15 cellular contexts compared by ENCODE assay signal in the genomic region with DNA sequence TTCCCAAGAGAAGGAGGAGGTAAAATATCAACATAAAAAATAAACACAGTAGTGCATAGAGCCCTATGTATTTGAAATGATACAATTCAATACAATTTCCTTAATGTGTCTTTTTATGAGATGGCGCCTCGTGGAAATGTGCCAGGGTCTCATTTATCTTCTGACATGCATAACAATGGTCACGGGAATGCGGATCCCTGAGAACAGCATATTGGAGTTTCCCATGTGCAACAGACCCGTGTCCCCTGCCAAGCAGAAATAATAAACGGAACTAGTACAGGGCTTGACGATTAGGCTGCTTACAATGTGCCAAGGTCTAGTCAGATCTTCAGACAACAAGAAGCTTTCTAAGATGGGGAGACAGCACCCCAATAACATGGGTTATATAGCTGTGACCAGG.
DNase-seq lines count a peak whose midpoint lies in the region; ATAC-seq and TF ChIP-seq lines count a peak whose summit lies in the region.
"Had no signal": no experiment of that assay in that cellular context is flagged by ENCODE, and none has a peak within 500 bp of the region (broad histone marks: within the 10 kb centered on the region; RNA-seq: fewer than 3 reads in every experiment).

No MANE protein-coding gene starts in this region.

- no peaks in the 10 kb centered on the region for H3K4me1 ChIP-seq in adrenal gland (replicated peaks in 1 of 2)
- H3K4me1 ChIP-seq: BLaER1 treated with 17β-estradiol and CSF1 and Interleukin-3, amounts not matched to agents 10 nM and 100 nM; Peyer's patch had no signal

- CTCF ChIA-PET in activated CD8-positive, alpha-beta memory T cell treated with anti-CD3 and anti-CD28 coated beads, Interleukin-2, amount 10 ng/mL, durations not matched to agents 7 days and 5 days (lab: Charles Lee), result no interaction called here

- peaks cover 23% of the 10 kb centered on the region for H3K36me3 Mint-ChIP-seq in progenitor cell of endocrine pancreas (ENCODE audit: insufficient read depth)
- no peaks in the 10 kb centered on the region for H3K36me3 Mint-ChIP-seq in activated CD8-positive, alpha-beta memory T cell treated with anti-CD3 and anti-CD28 coated beads, Interleukin-2, amount 10 ng/mL, durations not matched to agents 7 days and 5 days

- no peaks in the 10 kb centered on the region for H3K27me3 Mint-ChIP-seq in progenitor cell of endocrine pancreas
- peaks cover 25% of the 10 kb centered on the region for H3K27me3 Mint-ChIP-seq in activated CD8-positive, alpha-beta memory T cell treated with anti-CD3 and anti-CD28 coated beads, Interleukin-2, amount 10 ng/mL, durations not matched to agents 7 days and 5 days

- no peaks in the 10 kb centered on the region for H3K27me3 ChIP-seq in adrenal gland
- H3K27me3 ChIP-seq: BLaER1 treated with 17β-estradiol and CSF1 and Interleukin-3, amounts not matched to agents 10 nM and 100 nM; Peyer's patch had no signal

- intact Hi-C loops in adrenal gland (cut with DNase I), result no loop called here

- no peak overlapping the region for H3K4me3 ChIP-seq in adrenal gland
- H3K4me3 ChIP-seq: BLaER1 treated with 17β-estradiol and CSF1 and Interleukin-3, amounts not matched to agents 10 nM and 100 nM; Peyer's patch had no signal

- TF ChIP-seq CTCF in adrenal gland (IDR thresholded peaks at IDR 0.05) (no peak), progenitor cell of endocrine pancreas (IDR thresholded peaks at IDR 0.05; ENCODE audit: unreplicated experiment) (no peak)

- peak overlapping the region in 1 of 5 donors; percentile 1 for H3K27ac ChIP-seq in adrenal gland
- H3K27ac ChIP-seq: BLaER1 treated with 17β-estradiol and CSF1 and Interleukin-3, amounts not matched to agents 10 nM and 100 nM; Peyer's patch had no signal

- DNase-seq in DMS79 treated with DMSO at 0.1 percent for 48 hours (lab: John Stamatoyannopoulos, UW) (peak; percentile 7), DMS79 (lab: John Stamatoyannopoulos, UW) (no peak), adrenal gland (peak in 5 of 7 donors; percentile 25 to 81 (median 54)), progenitor cell of endocrine pancreas (ENCODE audit: low spot score, unreplicated experiment) (no peak), occipital lobe (lab: John Stamatoyannopoulos, UW) (no peak)
- no peak for DNase-seq in activated CD8-positive, alpha-beta memory T cell treated with anti-CD3 and anti-CD28 coated beads, Interleukin-2, amount 10 ng/mL, durations not matched to agents 7 days and 5 days
- DNase-seq: 8988T, MM.1S, NCI-H1930, NCI-H510A, NCI-H82, Peyer's patch had no signal

- peak; percentile 39 for ATAC-seq in esophagus mucosa
- ATAC-seq in activated CD8-positive, alpha-beta memory T cell treated with anti-CD3 and anti-CD28 coated beads, Interleukin-2, amount 10 ng/mL, durations not matched to agents 7 days and 5 days, result no peak
- ATAC-seq in HG03521 (IDR thresholded peaks at IDR 0.05; ENCODE audit: unreplicated experiment), result no peak

- H3K36me3 ChIP-seq in adrenal gland (replicated peaks in 1 of 2), result no peaks in the 10 kb centered on the region

- no peak for TF ChIP-seq POLR2A in adrenal gland (IDR thresholded peaks at IDR 0.05)

- no peaks in the 10 kb centered on the region for H3K9me3 ChIP-seq in adrenal gland (replicated peaks in 1 of 3)
- H3K9me3 ChIP-seq: Peyer's patch had no signal

- H3K4me3 Mint-ChIP-seq in progenitor cell of endocrine pancreas (ENCODE audit: low read depth), result no peak overlapping the region
- H3K4me3 Mint-ChIP-seq in activated CD8-positive, alpha-beta memory T cell treated with anti-CD3 and anti-CD28 coated beads, Interleukin-2, amount 10 ng/mL, durations not matched to agents 7 days and 5 days, result no peak overlapping the region

- WGBS in adrenal gland, 4 donors, result 67 to 83% (median 76%) methylated on average over 7 of the region's 7 CpGs

- peak overlapping the region; percentile 56 for H3K27ac Mint-ChIP-seq in progenitor cell of endocrine pancreas
- H3K27ac Mint-ChIP-seq in activated CD8-positive, alpha-beta memory T cell treated with anti-CD3 and anti-CD28 coated beads, Interleukin-2, amount 10 ng/mL, durations not matched to agents 7 days and 5 days, result no peak overlapping the region

- H3K9me3 Mint-ChIP-seq in progenitor cell of endocrine pancreas (ENCODE audit: low read depth), result no peaks in the 10 kb centered on the region
- no peaks in the 10 kb centered on the region for H3K9me3 Mint-ChIP-seq in activated CD8-positive, alpha-beta memory T cell treated with anti-CD3 and anti-CD28 coated beads, Interleukin-2, amount 10 ng/mL, durations not matched to agents 7 days and 5 days (ENCODE audit: low read depth)

- peaks cover 4% of the 10 kb centered on the region for H3K4me1 Mint-ChIP-seq in progenitor cell of endocrine pancreas (ENCODE audit: low read depth)
- no peaks in the 10 kb centered on the region for H3K4me1 Mint-ChIP-seq in activated CD8-positive, alpha-beta memory T cell treated with anti-CD3 and anti-CD28 coated beads, Interleukin-2, amount 10 ng/mL, durations not matched to agents 7 days and 5 days

Comparison
In these comparisons a context has a peak if more than half of its experiments do, and no peak if none do; other contexts are left out.
1. DNase-seq: peak in DMS79 treated with DMSO at 0.1 percent for 48 hours (single experiment) and adrenal gland (5 of 7); none in DMS79 (single experiment), progenitor cell of endocrine pancreas (single experiment), activated CD8-positive, alpha-beta memory T cell treated with anti-CD3 and anti-CD28 coated beads, Interleukin-2, amount 10 ng/mL, durations not matched to agents 7 days and 5 days (single experiment) and occipital lobe (single experiment).